16 cellular contexts compared by ENCODE assay signal in the genomic region with DNA sequence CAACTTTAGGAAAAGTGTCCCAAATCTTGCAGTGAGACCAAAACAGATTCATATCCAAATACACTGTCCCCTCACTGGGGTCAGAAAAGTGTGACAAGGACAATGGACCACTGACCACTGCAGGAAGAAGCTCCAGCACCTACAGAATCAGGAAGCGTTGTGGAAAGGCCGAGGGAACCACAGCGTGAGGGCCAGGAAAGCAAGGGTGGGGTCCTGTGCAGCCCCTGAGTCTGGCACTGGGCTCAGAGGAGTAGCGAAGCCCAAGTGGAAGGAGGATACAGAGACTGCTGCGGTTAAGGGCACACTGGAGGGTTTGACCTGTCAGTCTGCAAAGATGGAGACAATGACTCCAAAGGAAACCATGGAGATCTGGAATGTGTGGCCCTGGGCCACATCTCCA.
"Had no signal": no experiment of that assay in that cellular context is flagged by ENCODE, and none has a peak within 500 bp of the region (broad histone marks: within the 10 kb centered on the region; RNA-seq: fewer than 3 reads in every experiment).

No MANE protein-coding gene starts in this region.

- H3K4me2 ChIP-seq: neural progenitor cell had no signal

- H3K27ac Mint-ChIP-seq: neural progenitor cell; T-helper 1 cell treated with Interleukin-12 subunit alpha and Interleukin-12 subunit beta and Interleukin-4 antibody, amounts not matched to agents 30 μg/mL and 1 μg/mL, for 36 hours had no signal

- H3K27me3 ChIP-seq: adrenal gland, cardiac muscle cell, colonic mucosa, esophagus muscularis mucosa, neural progenitor cell, pancreas, transverse colon had no signal

- H2AFZ ChIP-seq: neural progenitor cell had no signal

- H3K27ac ChIP-seq: adrenal gland, cardiac muscle cell, colonic mucosa, esophagus muscularis mucosa, neural progenitor cell, pancreas, transverse colon had no signal

- H3K4me1 ChIP-seq: colonic mucosa, neural progenitor cell had no signal

- H3K36me3 Mint-ChIP-seq: neural progenitor cell had no signal

- DNase-seq: activated CD4-positive, alpha-beta T cell treated with anti-CD3 and anti-CD28 coated beads, Interleukin-2, amount 50 U/mL, for 1 hour; activated T-cell treated with anti-CD3 and anti-CD28 coated beads for 4 hours; adrenal gland; colonic mucosa; islet precursor cell; midbrain; pancreas; SIG-M5; stimulated activated CD4-positive, alpha-beta T cell treated with anti-CD3 and anti-CD28 coated beads, Interleukin-12 subunit alpha, Interleukin-12 subunit beta, amount 100 ng/mL, for 4 hours; stimulated activated CD4-positive, alpha-beta T cell treated with anti-CD3 and anti-CD28 coated beads, Interleukin-2, amount 100 ng/mL, for 24 hours; transverse colon had no signal

- ATAC-seq: pancreas had no signal

- H3K9me3 Mint-ChIP-seq: T-helper 1 cell treated with Interleukin-12 subunit alpha and Interleukin-12 subunit beta and Interleukin-4 antibody, amounts not matched to agents 30 μg/mL and 1 μg/mL, for 36 hours had no signal

- H3K9me3 ChIP-seq: adrenal gland, colonic mucosa, esophagus muscularis mucosa, pancreas, transverse colon had no signal

- H3K4me3 Mint-ChIP-seq: neural progenitor cell; T-helper 1 cell treated with Interleukin-12 subunit alpha and Interleukin-12 subunit beta and Interleukin-4 antibody, amounts not matched to agents 30 μg/mL and 1 μg/mL, for 36 hours had no signal

- H3K4me3 ChIP-seq: adrenal gland, cardiac muscle cell, colonic mucosa, esophagus muscularis mucosa, lung, neural progenitor cell, pancreas, transverse colon had no signal

- H3K9ac ChIP-seq: neural progenitor cell had no signal

- H3K36me3 ChIP-seq: adrenal gland, cardiac muscle cell, colonic mucosa, esophagus muscularis mucosa, neural progenitor cell, pancreas, transverse colon had no signal
